8 cellular contexts compared by ENCODE assay signal in genomic region chr16:28873543-28874201, GRCh38. TPM values are rescaled to one million over a fixed set of nuclear protein-coding genes. Genes with fewer than 3 reads are reported as not detected.
DNase-seq lines count a peak whose midpoint lies in the region; ATAC-seq and TF ChIP-seq lines count a peak whose summit lies in the region.

No MANE protein-coding gene starts in this region.

- H3K4me2 ChIP-seq in MM.1S (ENCODE audit: low read depth, low read length), result no peak overlapping the region

- peaks cover 17% of the 10 kb centered on the region for H3K36me3 ChIP-seq in CD8-positive, alpha-beta T cell (ENCODE audit: insufficient read depth, low read length)
- no peaks in the 10 kb centered on the region for H3K36me3 ChIP-seq in MM.1S (replicated peaks; ENCODE audit: insufficient read depth, low read length)

- H3K79me2 ChIP-seq in MM.1S (ENCODE audit: low read length), result no peaks in the 10 kb centered on the region; the same call in 1 of the 2 replicates

- H3K27ac ChIP-seq in CD8-positive, alpha-beta T cell (ENCODE audit: low read depth, low read length), result no peak overlapping the region
- H3K27ac ChIP-seq in MM.1S (ENCODE audit: low read length), result no peak overlapping the region

- H3K4me3 Mint-ChIP-seq in CD8-positive, alpha-beta T cell, result no peak overlapping the region

- H3K9ac ChIP-seq in MM.1S (ENCODE audit: low read length), result no peak overlapping the region

- peaks cover 1% of the 10 kb centered on the region for H3K4me1 Mint-ChIP-seq in CD8-positive, alpha-beta T cell (ENCODE audit: low read depth)

- peaks cover 45% of the 10 kb centered on the region for H3K36me3 Mint-ChIP-seq in CD8-positive, alpha-beta T cell

- peak; percentile 96 for ATAC-seq in CD8-positive, alpha-beta T cell
- no peak for ATAC-seq in GM21717 (IDR thresholded peaks at IDR 0.05; ENCODE audit: unreplicated experiment)

- H3K27me3 Mint-ChIP-seq in CD8-positive, alpha-beta T cell (ENCODE audit: low read depth), result no peaks in the 10 kb centered on the region

- CTCF ChIA-PET in CD8-positive, alpha-beta T cell (lab: Charles Lee), result interaction anchor here (0.7 to 3.3 kb wide), 8 partner anchors 9 to 74 kb away, joined by 3 to 32 read pairs (median 3); no protein-coding TSS in a partner anchor

- H3K9me3 Mint-ChIP-seq in CD8-positive, alpha-beta T cell, result no peaks in the 10 kb centered on the region

- POLR2A ChIA-PET in CD8-positive, alpha-beta T cell (lab: Charles Lee), result interaction anchor here (2.1 kb wide), 1 partner anchor 10 kb away, joined by 11 read pairs; the partner anchor contains the start of gene SH2B1

- no peak overlapping the region for H3K4me3 ChIP-seq in CD8-positive, alpha-beta T cell (ENCODE audit: low read depth, low read length)
- no peak overlapping the region for H3K4me3 ChIP-seq in MM.1S (ENCODE audit: low read length)
- H3K4me3 ChIP-seq in foreskin fibroblast (ENCODE audit: low read depth in 1 of 2, low read length in 2 of 2), result no peak overlapping the region

- peak; percentile 37 to 71 (median 55) for DNase-seq in CD8-positive, alpha-beta T cell
- DNase-seq in MM.1S, result peak; percentile 21
- DNase-seq in activated T-cell treated with anti-CD3 and anti-CD28 coated beads for 4 hours, result peak; percentile 44
- DNase-seq in foreskin fibroblast, result peak in 1 of 2 donors; percentile 44
- DNase-seq in stimulated activated CD4-positive, alpha-beta T cell treated with anti-CD3 and anti-CD28 coated beads, Interleukin-1b, Interleukin-23, amount 100 ng/mL, for 48 hours, result peak; percentile 58
- DNase-seq in NCI-H345 (lab: John Stamatoyannopoulos, UW), result no peak
- DNase-seq in SW 1271 (lab: John Stamatoyannopoulos, UW), result no peak

- intact Hi-C loops in CD8-positive, alpha-beta T cell (cut with DNase I, micrococcal nuclease), result loop anchor here (1.0 to 2.0 kb wide), 2 partner anchors 71 to 72 kb away; no protein-coding TSS in a partner anchor

- H3K9me3 ChIP-seq in CD8-positive, alpha-beta T cell (ENCODE audit: low read length), result no peaks in the 10 kb centered on the region
- H3K9me3 ChIP-seq in MM.1S (replicated peaks; ENCODE audit: insufficient read depth, low read length), result no peaks in the 10 kb centered on the region

- H3K9me2 ChIP-seq in MM.1S (replicated peaks; ENCODE audit: insufficient read depth, low read length), result no peaks in the 10 kb centered on the region

- H3K4me1 ChIP-seq in CD8-positive, alpha-beta T cell (ENCODE audit: insufficient read depth, low read length), result no peaks in the 10 kb centered on the region
- H3K4me1 ChIP-seq in MM.1S (ENCODE audit: low read length), result no peaks in the 10 kb centered on the region

- H2AFZ ChIP-seq in MM.1S (ENCODE audit: low read length), result no peak overlapping the region

- H3K27ac Mint-ChIP-seq in CD8-positive, alpha-beta T cell, result no peak overlapping the region

- peak; percentile 66 for TF ChIP-seq CTCF in CD8-positive, alpha-beta T cell (IDR thresholded peaks at IDR 0.05)
- TF ChIP-seq CTCF in MM.1S (IDR thresholded peaks at IDR 0.05; ENCODE audit: low read length) (peak; percentile 71), foreskin fibroblast (IDR thresholded peaks at IDR 0.05; ENCODE audit: low read depth, low read length) (peak; percentile 64)

- no peaks in the 10 kb centered on the region for H4K20me1 ChIP-seq in MM.1S (ENCODE audit: insufficient read depth, low read length)

- no peaks in the 10 kb centered on the region for H3K27me3 ChIP-seq in CD8-positive, alpha-beta T cell (ENCODE audit: insufficient read depth, low read length)
- no peaks in the 10 kb centered on the region for H3K27me3 ChIP-seq in MM.1S (replicated peaks; ENCODE audit: insufficient read depth, low read length)

- H3F3A ChIP-seq in MM.1S (ENCODE audit: insufficient read depth, low read length), result no peaks in the 10 kb centered on the region

RNA-seq across cellular contexts. Expression of gene ATP2A1, which starts 4.6 kb away (rescaled TPM):
- total RNA-seq in CD8-positive, alpha-beta T cell, result under 1 TPM; 0.24 to 0.97 TPM

RNA-seq across cellular contexts. Expression of gene SH2B1, which starts 10.0 kb away (rescaled TPM):
- total RNA-seq in CD8-positive, alpha-beta T cell, result 10 to 100 TPM; 50.7 to 53.5 TPM

RNA-seq across cellular contexts. Expression of gene TUFM, which starts 27.5 kb away (rescaled TPM):
- 100 to 1,000 TPM; 111 to 119 TPM for total RNA-seq in CD8-positive, alpha-beta T cell

RNA-seq across cellular contexts. Expression of gene ATXN2L, which starts 50.9 kb away (rescaled TPM):
- total RNA-seq in CD8-positive, alpha-beta T cell, result 100 to 1,000 TPM; 309 to 322 TPM

RNA-seq across cellular contexts. Expression of gene RABEP2, which starts 51.4 kb away (rescaled TPM):
- 10 to 100 TPM; 26.5 to 29.0 TPM for total RNA-seq in CD8-positive, alpha-beta T cell

Comparison
In these comparisons a context has a peak if more than half of its experiments do, and no peak if none do; other contexts are left out.
1. DNase-seq: peak in CD8-positive, alpha-beta T cell (7 of 7), MM.1S (single experiment), activated T-cell treated with anti-CD3 and anti-CD28 coated beads for 4 hours (single experiment) and stimulated activated CD4-positive, alpha-beta T cell treated with anti-CD3 and anti-CD28 coated beads, Interleukin-1b, Interleukin-23, amount 100 ng/mL, for 48 hours (single experiment); none in NCI-H345 (single experiment) and SW 1271 (0 of 2).
2. Peak in every context shown above with its lines, with median percentiles within 50 percentile points of each other: CTCF ChIP-seq.